In the genomic region with DNA sequence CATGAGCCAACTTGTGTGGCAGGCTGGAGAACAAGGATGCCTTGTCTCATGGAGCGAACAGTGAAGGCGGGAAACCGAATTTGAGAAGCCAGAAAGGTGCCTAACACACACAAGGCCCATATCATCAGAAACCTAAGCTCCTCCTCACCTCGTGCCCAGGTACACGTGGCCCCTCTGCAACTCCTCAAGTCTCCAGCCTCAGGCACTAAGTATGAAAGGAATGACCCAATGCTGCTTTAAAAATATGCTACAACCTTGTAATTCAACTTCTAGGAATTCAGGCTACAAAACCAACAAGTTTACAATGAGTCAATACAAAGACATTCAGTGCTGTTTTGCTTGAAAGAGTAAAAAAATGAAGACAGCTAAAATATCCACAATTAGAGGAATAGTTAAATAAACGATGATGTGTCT, we compare ENCODE assay signal across 9 cellular contexts.
DNase-seq lines count a peak whose midpoint lies in the region.
"Had no signal": no experiment of that assay in that cellular context is flagged by ENCODE, and none has a peak within 500 bp of the region (broad histone marks: within the 10 kb centered on the region; RNA-seq: fewer than 3 reads in every experiment).

No MANE protein-coding gene starts in this region.

- peaks cover 33% of the 10 kb centered on the region for H3K4me1 ChIP-seq in ACC112 (ENCODE audit: control insufficient read depth, insufficient read depth, low read length, unreplicated experiment)
- H3K4me1 ChIP-seq in Karpas-422 (ENCODE audit: low read length), result no peaks in the 10 kb centered on the region

- peaks cover 74% of the 10 kb centered on the region for H3K79me2 ChIP-seq in ACC112 (ENCODE audit: control insufficient read depth, insufficient read depth, low read length, unreplicated experiment)
- peaks cover 87% of the 10 kb centered on the region for H3K79me2 ChIP-seq in Karpas-422 (ENCODE audit: low read length)

- CTCF ChIA-PET in activated CD4-positive, alpha-beta T cell treated with anti-CD3 and anti-CD28 coated beads, Interleukin-2, amount 10 ng/mL, durations not matched to agents 7 days and 5 days (lab: Charles Lee), result interaction anchor here (1.1 kb wide), 1 partner anchor 82 kb away, joined by 3 read pairs; no protein-coding TSS in a partner anchor

- peak overlapping the region; percentile 35; the same call in 1 of the 2 replicates for H3K4me3 ChIP-seq in ACC112 (ENCODE audit: low read depth, low read length)
- H3K4me3 ChIP-seq in Karpas-422 (ENCODE audit: low read length), result no peak overlapping the region

- H3K9me3 ChIP-seq in Karpas-422 (ENCODE audit: low read length), result no peaks in the 10 kb centered on the region

- POLR2A ChIA-PET in activated CD4-positive, alpha-beta T cell treated with anti-CD3 and anti-CD28 coated beads, Interleukin-2, amount 10 ng/mL, durations not matched to agents 7 days and 5 days (lab: Charles Lee), result interaction anchor here (0.7 kb wide), 1 partner anchor 92 kb away, joined by 4 read pairs; no protein-coding TSS in a partner anchor

- H3K27ac ChIP-seq in ACC112 (ENCODE audit: low read depth, low read length) (peak overlapping the region; percentile 76), Karpas-422 (ENCODE audit: low read length) (no peak overlapping the region)

- no peak overlapping the region for H3K4me3 Mint-ChIP-seq in activated CD4-positive, alpha-beta T cell treated with anti-CD3 and anti-CD28 coated beads, Interleukin-2, amount 10 ng/mL, durations not matched to agents 7 days and 5 days

- no peaks in the 10 kb centered on the region for H4K20me1 ChIP-seq in Karpas-422 (ENCODE audit: insufficient read depth, low read depth, low read length)

- H2AFZ ChIP-seq in ACC112 (ENCODE audit: low read length, unreplicated experiment), result peak overlapping the region; percentile 55
- no peak overlapping the region for H2AFZ ChIP-seq in Karpas-422 (ENCODE audit: low read length)

- peaks cover 56% of the 10 kb centered on the region for H3K36me3 Mint-ChIP-seq in activated CD4-positive, alpha-beta T cell treated with anti-CD3 and anti-CD28 coated beads, Interleukin-2, amount 10 ng/mL, durations not matched to agents 7 days and 5 days (ENCODE audit: low read depth)

- H3K9me2 ChIP-seq in Karpas-422 (replicated peaks; ENCODE audit: insufficient read depth, low read length), result no peaks in the 10 kb centered on the region

- peak; percentile 92 for DNase-seq in HCEC 1CT
- DNase-seq in amniotic stem cell (lab: John Stamatoyannopoulos, UW), result peak; percentile 52
- DNase-seq in islet precursor cell, result peak; percentile 92
- no peak for DNase-seq in SIG-M5 treated with dmso at 0.1 percent for 504 hours (lab: John Stamatoyannopoulos, UW; ENCODE audit: unreplicated experiment)
- DNase-seq in Karpas-422, result no peak
- no peak for DNase-seq in NOMO-1 treated with DMSO at 0.1 percent for 48 hours (lab: John Stamatoyannopoulos, UW; ENCODE audit: unreplicated experiment)
- no peak for DNase-seq in activated CD4-positive, alpha-beta T cell treated with anti-CD3 and anti-CD28 coated beads, Interleukin-2, amount 10 ng/mL, durations not matched to agents 7 days and 5 days
- DNase-seq: foreskin melanocyte had no signal

- no peak overlapping the region for H3K9ac ChIP-seq in Karpas-422 (ENCODE audit: low read length)

- peaks cover 56% of the 10 kb centered on the region for H3K4me1 Mint-ChIP-seq in activated CD4-positive, alpha-beta T cell treated with anti-CD3 and anti-CD28 coated beads, Interleukin-2, amount 10 ng/mL, durations not matched to agents 7 days and 5 days

- no peak overlapping the region for H3K27ac Mint-ChIP-seq in activated CD4-positive, alpha-beta T cell treated with anti-CD3 and anti-CD28 coated beads, Interleukin-2, amount 10 ng/mL, durations not matched to agents 7 days and 5 days

- H3K36me3 ChIP-seq in ACC112 (ENCODE audit: insufficient read depth, low read length) (peaks cover 12% of the 10 kb centered on the region; the same call in 1 of the 2 replicates), Karpas-422 (ENCODE audit: insufficient read depth, low read length) (no peaks in the 10 kb centered on the region)

- no peaks in the 10 kb centered on the region for H3K27me3 Mint-ChIP-seq in activated CD4-positive, alpha-beta T cell treated with anti-CD3 and anti-CD28 coated beads, Interleukin-2, amount 10 ng/mL, durations not matched to agents 7 days and 5 days

- H3K4me2 ChIP-seq in Karpas-422 (ENCODE audit: low read depth, low read length, poor library complexity, severe bottlenecking), result no peak overlapping the region

- no peaks in the 10 kb centered on the region for H3K27me3 ChIP-seq in ACC112 (ENCODE audit: insufficient read depth, low read length)
- H3K27me3 ChIP-seq in Karpas-422 (ENCODE audit: low read length), result no peaks in the 10 kb centered on the region

- peaks cover 21% of the 10 kb centered on the region for H3K9me3 Mint-ChIP-seq in activated CD4-positive, alpha-beta T cell treated with anti-CD3 and anti-CD28 coated beads, Interleukin-2, amount 10 ng/mL, durations not matched to agents 7 days and 5 days

Comparison
In these comparisons a context has a peak if more than half of its experiments do, and no peak if none do; other contexts are left out.
1. DNase-seq: peak in HCEC 1CT (single experiment), amniotic stem cell (single experiment) and islet precursor cell (single experiment); none in SIG-M5 treated with dmso at 0.1 percent for 504 hours (single experiment), Karpas-422 (single experiment), NOMO-1 treated with DMSO at 0.1 percent for 48 hours (single experiment) and activated CD4-positive, alpha-beta T cell treated with anti-CD3 and anti-CD28 coated beads, Interleukin-2, amount 10 ng/mL, durations not matched to agents 7 days and 5 days (single experiment).